In the genomic region with DNA sequence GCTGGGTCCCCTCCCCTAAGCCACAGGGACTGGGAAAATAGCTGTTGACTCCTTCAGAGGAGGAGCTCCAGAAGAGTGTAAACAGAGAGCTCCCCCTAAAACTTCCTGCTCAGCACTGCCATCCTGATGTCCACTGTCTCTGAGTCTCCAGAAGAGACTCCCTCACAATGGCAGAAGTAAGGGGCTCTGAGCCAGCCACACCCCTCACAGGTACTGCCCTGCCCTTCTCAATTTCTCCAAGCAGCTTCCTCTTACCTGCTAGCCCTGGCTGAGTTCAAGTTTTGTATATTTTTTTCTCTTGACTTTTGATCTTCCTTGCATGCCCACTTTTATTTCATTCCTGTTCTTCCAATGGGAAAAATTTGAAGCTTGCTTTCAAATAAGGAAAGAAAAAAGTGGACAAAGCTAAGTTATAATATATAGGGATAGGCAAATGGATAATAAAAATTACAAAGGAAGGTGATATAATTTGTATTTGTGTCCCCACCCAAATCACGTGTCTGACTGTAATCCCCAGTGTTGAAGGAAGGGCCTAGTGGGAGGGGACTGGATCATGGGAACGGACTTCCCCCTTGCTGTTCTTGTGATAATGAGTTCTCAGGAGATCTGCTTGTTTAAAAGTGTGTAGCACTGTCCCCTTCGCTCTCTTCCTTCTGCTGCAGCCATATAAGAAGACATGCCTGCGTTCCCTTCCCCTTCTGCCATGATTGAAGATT, we compare ENCODE assay signal across 23 cellular contexts.
DNase-seq lines count a peak whose midpoint lies in the region; ATAC-seq lines count a peak whose summit lies in the region.
"Had no signal": no experiment of that assay in that cellular context is flagged by ENCODE, and none has a peak within 500 bp of the region (broad histone marks: within the 10 kb centered on the region; RNA-seq: fewer than 3 reads in every experiment).

No MANE protein-coding gene starts in this region.

- no peak overlapping the region for H2BK12ac ChIP-seq in trophoblast cell (ENCODE audit: low read length)

- no CpG with 5 or more reads among the region's 4 CpGs for WGBS in trophoblast cell (ENCODE audit: extremely low coverage, insufficient coverage, insufficient read length)

- no peaks in the 10 kb centered on the region for H3K4me1 ChIP-seq in trophoblast cell (ENCODE audit: control insufficient read depth in 1 of 2, insufficient read depth in 2 of 2, low read length in 2 of 2)
- H3K4me1 ChIP-seq: BE2C, BLaER1 had no signal

- no peaks in the 10 kb centered on the region for H3K27me3 ChIP-seq in trophoblast cell (ENCODE audit: insufficient read depth, low read length)
- H3K27me3 ChIP-seq: BE2C, BLaER1 had no signal

- H3K27ac ChIP-seq in trophoblast cell (ENCODE audit: low read depth, low read length), result no peak overlapping the region
- H3K27ac ChIP-seq: BLaER1 had no signal

- peak in 1 of 2 donors; percentile 34 for DNase-seq in left colon
- no peak for DNase-seq in trophoblast cell
- no peak for DNase-seq in NCI-H2171 treated with DMSO at 0.1 percent for 48 hours (lab: John Stamatoyannopoulos, UW)
- no peak for DNase-seq in T-helper 17 cell
- DNase-seq: 8988T; ACHN; BE2C; C1 segment of cervical spinal cord; CD4-positive, alpha-beta memory T cell; CD4-positive, CD25-positive, alpha-beta regulatory T cell; CD8-positive, alpha-beta memory T cell; COR-L47; DMS 273 treated with DMSO at 0.1 percent for 48 hours; DMS153; DMS53; DMS79; DND-41; EL; GDM1 had no signal

- H3K9ac ChIP-seq in trophoblast cell (ENCODE audit: low read length), result no peak overlapping the region
- H3K9ac ChIP-seq: BLaER1 had no signal

- H3K18ac ChIP-seq in trophoblast cell (ENCODE audit: low read length), result no peak overlapping the region

- H2BK120ac ChIP-seq in trophoblast cell (ENCODE audit: insufficient read depth, low read length, poor library complexity), result peak overlapping the region; percentile 27

- H3K27ac Mint-ChIP-seq in T-helper 17 cell, result no peak overlapping the region
- H3K27ac Mint-ChIP-seq: CD4-positive, alpha-beta memory T cell; CD8-positive, alpha-beta memory T cell had no signal

- ATAC-seq in left colon (peak; percentile 90), HG02852 (IDR thresholded peaks at IDR 0.05; ENCODE audit: unreplicated experiment) (no peak), T-helper 17 cell (no peak)
- ATAC-seq: GM12878 had no signal

- H3K36me3 Mint-ChIP-seq in T-helper 17 cell (ENCODE audit: low read depth), result no peaks in the 10 kb centered on the region
- H3K36me3 Mint-ChIP-seq: CD14-positive monocyte; CD4-positive, alpha-beta memory T cell; CD4-positive, CD25-positive, alpha-beta regulatory T cell; CD8-positive, alpha-beta memory T cell had no signal

- intact Hi-C loops in left colon (cut with DNase I, micrococcal nuclease), result no loop called here

- no peak overlapping the region for H3K4me3 Mint-ChIP-seq in T-helper 17 cell
- H3K4me3 Mint-ChIP-seq: CD14-positive monocyte; CD4-positive, alpha-beta memory T cell; CD4-positive, CD25-positive, alpha-beta regulatory T cell; CD8-positive, alpha-beta memory T cell had no signal

- no peak overlapping the region for H2AK5ac ChIP-seq in trophoblast cell (ENCODE audit: low read length)

- H3K79me2 ChIP-seq in trophoblast cell (ENCODE audit: control insufficient read depth, insufficient read depth, low read length, poor library complexity), result no peaks in the 10 kb centered on the region

- no peak overlapping the region for H2AFZ ChIP-seq in trophoblast cell (ENCODE audit: insufficient read depth, low read length, poor library complexity)

- no peak overlapping the region for H3K23ac ChIP-seq in trophoblast cell (ENCODE audit: low read length)

- H4K12ac ChIP-seq in trophoblast cell (ENCODE audit: low read depth, low read length), result no peak overlapping the region

- H3K36me3 ChIP-seq in trophoblast cell (ENCODE audit: control insufficient read depth in 1 of 2, insufficient read depth in 2 of 2, low read length in 2 of 2), result no peaks in the 10 kb centered on the region
- H3K36me3 ChIP-seq: BE2C, BLaER1 had no signal

- H3K4me1 Mint-ChIP-seq in T-helper 17 cell, result no peaks in the 10 kb centered on the region
- H3K4me1 Mint-ChIP-seq: CD14-positive monocyte; CD4-positive, alpha-beta memory T cell; CD4-positive, CD25-positive, alpha-beta regulatory T cell; CD8-positive, alpha-beta memory T cell had no signal

- H4K8ac ChIP-seq in trophoblast cell (ENCODE audit: low read depth, low read length), result no peak overlapping the region

- no peaks in the 10 kb centered on the region for H3K9me3 ChIP-seq in trophoblast cell (ENCODE audit: insufficient read depth, low read depth, low read length)
- no peaks in the 10 kb centered on the region for H3K9me3 ChIP-seq in T-helper 17 cell (ENCODE audit: control insufficient read depth, low read length, poor library complexity, severe bottlenecking)
- H3K9me3 ChIP-seq: BE2C, BLaER1 had no signal

- no peak overlapping the region for H4K91ac ChIP-seq in trophoblast cell (ENCODE audit: low read depth, low read length)

- H3K79me1 ChIP-seq in trophoblast cell (ENCODE audit: low read length), result no peaks in the 10 kb centered on the region

- no peak overlapping the region for H3K4me2 ChIP-seq in trophoblast cell (ENCODE audit: low read length)
- H3K4me2 ChIP-seq: BLaER1 had no signal

- no peak overlapping the region for H3K14ac ChIP-seq in trophoblast cell (ENCODE audit: low read length)

- H3K4me3 ChIP-seq in trophoblast cell (ENCODE audit: low read depth, low read length), result no peak overlapping the region
- H3K4me3 ChIP-seq: BLaER1, GM12878 had no signal

- H2BK5ac ChIP-seq in trophoblast cell (ENCODE audit: low read depth, low read length, poor library complexity), result no peak overlapping the region

- H3K27me3 Mint-ChIP-seq in T-helper 17 cell, result no peaks in the 10 kb centered on the region
- H3K27me3 Mint-ChIP-seq: CD4-positive, alpha-beta memory T cell; CD4-positive, CD25-positive, alpha-beta regulatory T cell had no signal

- H3K4ac ChIP-seq in trophoblast cell (ENCODE audit: low read depth, low read length), result no peak overlapping the region
